ENCODE assay signal across 9 cellular contexts in the genomic region with DNA sequence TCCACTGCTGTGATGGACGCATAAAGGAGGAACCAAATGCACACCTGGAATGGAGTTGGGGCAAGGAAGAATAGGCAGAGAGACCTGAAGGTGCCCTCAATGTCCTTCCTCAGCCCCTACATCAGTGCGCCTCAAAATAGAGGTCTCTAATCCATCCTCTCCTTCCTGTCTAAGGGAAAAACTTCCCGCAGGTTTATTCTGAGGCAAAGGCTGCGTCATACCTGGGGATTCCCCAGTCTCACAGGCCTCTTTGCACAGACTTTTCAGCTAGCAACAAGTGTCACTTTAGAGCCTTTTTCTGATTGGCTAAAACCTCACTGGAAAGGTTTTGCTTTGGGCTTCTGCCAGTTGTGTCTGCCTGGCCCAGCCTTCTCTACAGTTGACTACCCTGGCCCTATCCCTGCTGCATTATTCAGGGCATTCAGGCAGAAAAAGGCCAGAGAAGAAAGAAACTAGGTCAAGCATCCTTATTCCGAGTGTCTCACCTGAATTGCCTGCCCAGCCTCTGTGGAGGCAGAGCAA. TPM values are rescaled to one million over a fixed set of nuclear protein-coding genes. Genes with fewer than 3 reads are reported as not detected.
A peak's percentile ranks its signal among the peaks of the same experiment; 100 is the strongest.
DNase-seq lines count a peak whose midpoint lies in the region; ATAC-seq, FAIRE-seq and TF ChIP-seq lines count a peak whose summit lies in the region.
"Had no signal": no experiment of that assay in that cellular context is flagged by ENCODE, and none has a peak within 500 bp of the region (broad histone marks: within the 10 kb centered on the region; RNA-seq: fewer than 3 reads in every experiment).

No MANE protein-coding gene starts in this region.

- H3K27me3 ChIP-seq in CD4-positive, alpha-beta memory T cell (ENCODE audit: insufficient read depth, low read length) = no peaks in the 10 kb centered on the region

- peak overlapping the region in 6 of 8 donors; percentile 16 to 68 (median 36) for H3K4me3 Mint-ChIP-seq in CD4-positive, alpha-beta memory T cell
- no peak overlapping the region for H3K4me3 Mint-ChIP-seq in activated CD4-positive, alpha-beta T cell treated with anti-CD3 and anti-CD28 coated beads for 36 hours

- intact Hi-C loops in CD4-positive, alpha-beta memory T cell (cut with micrococcal nuclease) = loop anchor here (2.0 kb wide), 2 partner anchors 17 to 45 kb away; no protein-coding TSS in a partner anchor
- intact Hi-C loops in activated CD4-positive, alpha-beta T cell treated with anti-CD3 and anti-CD28 coated beads for 36 hours (cut with DNase I, micrococcal nuclease) = loop anchor here in 1 of 2 experiments (1.0 kb wide), 1 partner anchor 17 kb away; no protein-coding TSS in a partner anchor

- no peak for TF ChIP-seq CTCF in fibroblast of pulmonary artery (IDR thresholded peaks at IDR 0.05; ENCODE audit: low read length, missing control alignments)

- CTCF ChIA-PET in CD4-positive, alpha-beta memory T cell (lab: Charles Lee; ENCODE audit: partially characterized antibody) = no interaction called here
- CTCF ChIA-PET in activated CD4-positive, alpha-beta T cell treated with anti-CD3 and anti-CD28 coated beads for 36 hours (lab: Charles Lee) = no interaction called here

- H3K9me3 Mint-ChIP-seq in CD4-positive, alpha-beta memory T cell = peaks cover 0 to 8% (median 4%) of the 10 kb centered on the region in 8 donors
- peaks cover 3% of the 10 kb centered on the region for H3K9me3 Mint-ChIP-seq in activated CD4-positive, alpha-beta T cell treated with anti-CD3 and anti-CD28 coated beads for 36 hours (ENCODE audit: low read depth)

- peaks cover 0 to 4% of the 10 kb centered on the region in 2 donors for H3K36me3 Mint-ChIP-seq in CD4-positive, alpha-beta memory T cell
- H3K36me3 Mint-ChIP-seq in activated CD4-positive, alpha-beta T cell treated with anti-CD3 and anti-CD28 coated beads for 36 hours (ENCODE audit: low read depth) = no peaks in the 10 kb centered on the region

- H3K4me1 ChIP-seq in CD4-positive, alpha-beta memory T cell (ENCODE audit: insufficient read depth, low read length) = peaks cover 30% of the 10 kb centered on the region

- H3K9me3 ChIP-seq in CD4-positive, alpha-beta memory T cell (ENCODE audit: control insufficient read depth in 1 of 2, low read length in 2 of 2) = no peaks in the 10 kb centered on the region

- H3K4me3 ChIP-seq in CD4-positive, alpha-beta memory T cell (ENCODE audit: low read length in 2 of 2) = no peak overlapping the region
- H3K4me3 ChIP-seq in fibroblast of pulmonary artery (replicated peaks; ENCODE audit: low read depth, low read length) = no peak overlapping the region

- peak; percentile 99 for FAIRE-seq in GM19239 (lab: Jason Lieb, UNC)
- FAIRE-seq: astrocyte had no signal

- peak; percentile 67 for ATAC-seq in HG03175 (IDR thresholded peaks at IDR 0.05; ENCODE audit: unreplicated experiment)
- ATAC-seq in activated CD4-positive, alpha-beta T cell treated with anti-CD3 and anti-CD28 coated beads for 36 hours = peak; percentile 85
- ATAC-seq in GM21723 (IDR thresholded peaks at IDR 0.05; ENCODE audit: unreplicated experiment) = no peak

- POLR2A ChIA-PET in CD4-positive, alpha-beta memory T cell (lab: Charles Lee; ENCODE audit: partially characterized antibody) = no interaction called here
- POLR2A ChIA-PET in activated CD4-positive, alpha-beta T cell treated with anti-CD3 and anti-CD28 coated beads for 36 hours (lab: Charles Lee) = no interaction called here

- peaks cover 27 to 59% (median 46%) of the 10 kb centered on the region in 4 donors for H3K4me1 Mint-ChIP-seq in CD4-positive, alpha-beta memory T cell
- peaks cover 41% of the 10 kb centered on the region for H3K4me1 Mint-ChIP-seq in activated CD4-positive, alpha-beta T cell treated with anti-CD3 and anti-CD28 coated beads for 36 hours

- H3K27ac ChIP-seq in CD4-positive, alpha-beta memory T cell (ENCODE audit: low read depth, low read length) = peak overlapping the region; percentile 12

- H3K36me3 ChIP-seq in CD4-positive, alpha-beta memory T cell (ENCODE audit: insufficient read depth, low read length) = no peaks in the 10 kb centered on the region

- peaks cover 9 to 14% of the 10 kb centered on the region in 2 donors for H3K27me3 Mint-ChIP-seq in CD4-positive, alpha-beta memory T cell
- peaks cover 18% of the 10 kb centered on the region for H3K27me3 Mint-ChIP-seq in activated CD4-positive, alpha-beta T cell treated with anti-CD3 and anti-CD28 coated beads for 36 hours

- peak; percentile 30 to 83 (median 76) for DNase-seq in CD4-positive, alpha-beta memory T cell
- DNase-seq in GM19239 (ENCODE audit: insufficient read length, low spot score) (no peak), fibroblast of pulmonary artery (ENCODE audit: low read depth) (peak; percentile 23), NCI-H82 treated with DMSO at 0.1 percent for 48 hours (lab: John Stamatoyannopoulos, UW; ENCODE audit: unreplicated experiment) (no peak)
- DNase-seq in activated CD4-positive, alpha-beta T cell treated with anti-CD3 and anti-CD28 coated beads for 36 hours = peak; percentile 60
- DNase-seq in stimulated activated CD4-positive, alpha-beta T cell treated with anti-CD3 and anti-CD28 coated beads, Interleukin-15, amount 100 ng/mL, for 24 hours = peak; percentile 44

- peak overlapping the region in 5 of 7 donors; percentile 69 to 96 (median 89) for H3K27ac Mint-ChIP-seq in CD4-positive, alpha-beta memory T cell
- H3K27ac Mint-ChIP-seq in activated CD4-positive, alpha-beta T cell treated with anti-CD3 and anti-CD28 coated beads for 36 hours = no peak overlapping the region

RNA-seq across cellular contexts. Expression of gene HLA-DQB1, which starts 1.8 kb away (rescaled TPM):
- total RNA-seq in CD4-positive, alpha-beta memory T cell = 1 to 10 TPM; 6.3 to 9.9 TPM
- polyA plus RNA-seq in CD4-positive, alpha-beta memory T cell = 10 to 100 TPM in 1 of 2 donors, 1 to 10 TPM in 1; 1.4 to 11.1 TPM
- 1 to 10 TPM; 2.3 to 3.1 TPM for total RNA-seq in activated CD4-positive, alpha-beta T cell treated with anti-CD3 and anti-CD28 coated beads for 36 hours

RNA-seq across cellular contexts. Expression of gene HLA-DQA1, which starts 31.1 kb away (rescaled TPM):
- total RNA-seq in CD4-positive, alpha-beta memory T cell = 1 to 10 TPM; 5.8 to 6.7 TPM
- polyA plus RNA-seq in CD4-positive, alpha-beta memory T cell = 1 to 10 TPM in 1 of 2 donors, not detected in 1; 4.7 TPM
- total RNA-seq in activated CD4-positive, alpha-beta T cell treated with anti-CD3 and anti-CD28 coated beads for 36 hours = under 1 TPM; 0.32 to 0.61 TPM
- total RNA-seq: astrocyte had no signal

Comparison
In these comparisons a context has a peak if more than half of its experiments do, and no peak if none do; other contexts are left out.
1. DNase-seq: peak in CD4-positive, alpha-beta memory T cell (5 of 5), activated CD4-positive, alpha-beta T cell treated with anti-CD3 and anti-CD28 coated beads for 36 hours (single experiment), fibroblast of pulmonary artery (single experiment) and stimulated activated CD4-positive, alpha-beta T cell treated with anti-CD3 and anti-CD28 coated beads, Interleukin-15, amount 100 ng/mL, for 24 hours (single experiment); none in GM19239 (single experiment) and NCI-H82 treated with DMSO at 0.1 percent for 48 hours (single experiment).
2. RNA of gene HLA-DQA1, which starts 31.1 kb away (total RNA-seq): 5.8 to 6.7 TPM in CD4-positive, alpha-beta memory T cell; 0.32 to 0.61 TPM in activated CD4-positive, alpha-beta T cell treated with anti-CD3 and anti-CD28 coated beads for 36 hours; every median in the first group is over 4 times any median in the second.